In the genomic region with DNA sequence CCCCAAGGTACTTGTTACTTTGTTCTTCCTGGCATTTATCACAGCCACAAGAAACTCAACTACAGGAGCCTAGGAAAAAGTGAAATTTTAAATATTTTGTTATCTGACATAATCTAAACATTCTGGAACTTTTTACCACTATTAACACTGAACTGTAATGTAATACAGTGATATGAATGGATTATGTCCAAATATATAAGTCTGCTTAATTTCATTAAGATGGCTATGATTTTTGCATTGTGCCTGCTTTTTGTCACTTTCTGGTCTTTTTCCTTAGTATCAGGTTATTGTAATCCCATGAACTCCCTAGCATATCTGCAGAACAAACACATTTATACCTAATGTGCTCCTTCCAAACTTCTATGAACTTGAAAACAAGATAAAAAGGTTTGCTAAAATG, we compare ENCODE assay signal across 26 cellular contexts.
"Had no signal": no experiment of that assay in that cellular context is flagged by ENCODE, and none has a peak within 500 bp of the region (broad histone marks: within the 10 kb centered on the region; RNA-seq: fewer than 3 reads in every experiment).

No MANE protein-coding gene starts in this region.

- DNase-seq: activated CD4-positive, alpha-beta T cell treated with anti-CD3 and anti-CD28 coated beads for 48 hours; activated CD4-positive, alpha-beta T cell treated with anti-CD3 and anti-CD28 coated beads, Interleukin-2, amount 50 U/mL, for 4 hours; activated CD4-positive, CD25-positive, alpha-beta regulatory T cell treated with anti-CD3 and anti-CD28 coated beads, Interleukin-2, amount 50 U/mL, for 72 hours; activated CD8-positive, alpha-beta memory T cell treated with anti-CD3 and anti-CD28 coated beads, Interleukin-2, amount 50 U/mL, for 48 hours; activated CD8-positive, alpha-beta T cell treated with anti-CD3 and anti-CD28 coated beads, Interleukin-2, amount 10 ng/mL, durations not matched to agents 7 days and 5 days; activated gamma-delta T cell; activated naive CD4-positive, alpha-beta T cell treated with anti-CD3 and anti-CD28 coated beads, Interleukin-2, amount 10 ng/mL, durations not matched to agents 7 days and 5 days; activated T-cell treated with anti-CD3 and anti-CD28 coated beads, Interleukin-2, amount 50 U/mL, for 1 hour; amygdala; brain microvascular endothelial cell; caudate nucleus; KG1; NCI-H1092; NCI-H1417 treated with DMSO at 0.1 percent for 48 hours; NCI-H1694; NCI-H2029 treated with DMSO at 0.1 percent for 48 hours; NCI-H345; NCI-H510A treated with DMSO at 0.1 percent for 48 hours; NK-92 treated with Interleukin-12 subunit alpha and Interleukin-12 subunit beta, amount 100 ng/mL, for 24 hours; RPMI8226; T-helper 17 cell; T-helper 9 cell had no signal

- ATAC-seq: activated CD8-positive, alpha-beta T cell treated with anti-CD3 and anti-CD28 coated beads, Interleukin-2, amount 10 ng/mL, durations not matched to agents 7 days and 5 days; activated T-helper 17 cell treated with anti-CD3 and anti-CD28 coated beads, Interleukin-2, amount 50 U/mL, for 72 hours; Panc1; T-helper 17 cell; WTC11 had no signal

- H3K27me3 ChIP-seq: brain microvascular endothelial cell had no signal

- H3K27me3 Mint-ChIP-seq: activated naive CD4-positive, alpha-beta T cell treated with anti-CD3 and anti-CD28 coated beads, Interleukin-2, amount 10 ng/mL, durations not matched to agents 7 days and 5 days; activated T-helper 17 cell treated with anti-CD3 and anti-CD28 coated beads, Interleukin-2, amount 50 U/mL, for 72 hours; IgD-negative memory B cell; T-helper 17 cell had no signal

- H3K27ac ChIP-seq: brain microvascular endothelial cell had no signal

- H3K4me1 Mint-ChIP-seq: activated naive CD4-positive, alpha-beta T cell treated with anti-CD3 and anti-CD28 coated beads, Interleukin-2, amount 10 ng/mL, durations not matched to agents 7 days and 5 days had no signal

- H3K9me3 Mint-ChIP-seq: activated T-helper 17 cell treated with anti-CD3 and anti-CD28 coated beads, Interleukin-2, amount 50 U/mL, for 72 hours; IgD-negative memory B cell had no signal

- H3K27ac Mint-ChIP-seq: activated CD8-positive, alpha-beta T cell treated with anti-CD3 and anti-CD28 coated beads, Interleukin-2, amount 10 ng/mL, durations not matched to agents 7 days and 5 days; activated naive CD4-positive, alpha-beta T cell treated with anti-CD3 and anti-CD28 coated beads, Interleukin-2, amount 10 ng/mL, durations not matched to agents 7 days and 5 days; activated T-helper 17 cell treated with anti-CD3 and anti-CD28 coated beads, Interleukin-2, amount 50 U/mL, for 72 hours; IgD-negative memory B cell; T-helper 17 cell; WTC11 had no signal

- H3K4me3 Mint-ChIP-seq: activated CD8-positive, alpha-beta T cell treated with anti-CD3 and anti-CD28 coated beads, Interleukin-2, amount 10 ng/mL, durations not matched to agents 7 days and 5 days; activated naive CD4-positive, alpha-beta T cell treated with anti-CD3 and anti-CD28 coated beads, Interleukin-2, amount 10 ng/mL, durations not matched to agents 7 days and 5 days; activated T-helper 17 cell treated with anti-CD3 and anti-CD28 coated beads, Interleukin-2, amount 50 U/mL, for 72 hours; IgD-negative memory B cell; T-helper 17 cell; WTC11 had no signal
